In the genomic region with DNA sequence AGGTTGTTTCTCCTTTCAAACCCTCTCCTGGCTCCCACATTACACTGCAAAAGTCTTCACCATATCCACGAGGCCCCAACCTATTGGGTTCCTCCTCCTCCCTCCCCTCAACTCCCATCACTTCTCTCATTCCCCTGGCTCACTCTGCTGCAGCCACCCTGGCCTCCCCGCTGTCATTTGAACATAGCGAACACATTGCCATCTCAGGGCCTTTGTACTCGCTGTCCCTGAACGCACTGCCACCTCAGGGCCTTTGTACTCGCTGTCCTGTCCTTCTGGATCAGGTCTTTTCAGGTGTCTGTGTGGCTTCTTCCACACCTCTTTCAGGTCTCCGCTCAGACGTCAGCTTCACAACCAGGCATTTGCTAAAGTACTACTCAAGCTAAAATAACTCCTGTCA, we compare ENCODE assay signal across 23 cellular contexts. TPM values are rescaled to one million over a fixed set of nuclear protein-coding genes. Genes with fewer than 3 reads are reported as not detected.
A peak's percentile ranks its signal among the peaks of the same experiment; 100 is the strongest.
DNase-seq lines count a peak whose midpoint lies in the region; ATAC-seq and TF ChIP-seq lines count a peak whose summit lies in the region.
"Had no signal": no experiment of that assay in that cellular context is flagged by ENCODE, and none has a peak within 500 bp of the region (broad histone marks: within the 10 kb centered on the region; RNA-seq: fewer than 3 reads in every experiment).

No MANE protein-coding gene starts in this region.

- peaks cover 9% of the 10 kb centered on the region for H3K36me3 Mint-ChIP-seq in activated CD8-positive, alpha-beta memory T cell treated with anti-CD3 and anti-CD28 coated beads, Interleukin-2, amount 10 ng/mL, durations not matched to agents 7 days and 5 days
- H3K36me3 Mint-ChIP-seq in IgD-negative memory B cell (peaks cover 8% of the 10 kb centered on the region), HFFc6 (ENCODE audit: low read depth) (peaks cover 8% of the 10 kb centered on the region)
- peaks cover 11% of the 10 kb centered on the region for H3K36me3 Mint-ChIP-seq in dendritic cell treated with granulocyte-macrophage colony-stimulating factor and Interleukin-4, amounts not matched to agents 40 ng/mL and 50 ng/mL, for 4 days (ENCODE audit: low read depth)
- H3K36me3 Mint-ChIP-seq in stimulated activated memory B cell treated with anti-CD40 and anti-IgM and Interleukin-4, amounts not matched to agents 10 μg/mL and 1 μg/mL and 100 μg/mL, for 72 hours, result peaks cover 36% of the 10 kb centered on the region

- H3K4me1 Mint-ChIP-seq in activated CD8-positive, alpha-beta memory T cell treated with anti-CD3 and anti-CD28 coated beads, Interleukin-2, amount 10 ng/mL, durations not matched to agents 7 days and 5 days, result peaks cover 34% of the 10 kb centered on the region
- H3K4me1 Mint-ChIP-seq in IgD-negative memory B cell (peaks cover 10 to 29% (median 22%) of the 10 kb centered on the region in 3 donors), HFFc6 (ENCODE audit: low read depth) (peaks cover 15% of the 10 kb centered on the region)
- peaks cover 20% of the 10 kb centered on the region for H3K4me1 Mint-ChIP-seq in dendritic cell treated with granulocyte-macrophage colony-stimulating factor and Interleukin-4, amounts not matched to agents 40 ng/mL and 50 ng/mL, for 4 days (ENCODE audit: low read depth)
- H3K4me1 Mint-ChIP-seq in stimulated activated memory B cell treated with anti-CD40 and anti-IgM and Interleukin-4, amounts not matched to agents 10 μg/mL and 1 μg/mL and 100 μg/mL, for 72 hours, result peaks cover 27% of the 10 kb centered on the region

- intact Hi-C loops in dendritic cell treated with granulocyte-macrophage colony-stimulating factor and Interleukin-4, amounts not matched to agents 40 ng/mL and 50 ng/mL, for 4 days (cut with micrococcal nuclease), result loop anchor here (5.0 to 10.0 kb wide), 2 partner anchors 92 to 265 kb away; partner anchors contain the start of genes FBXO46, MEIOSIN and MYPOP

- ATAC-seq in activated CD8-positive, alpha-beta memory T cell treated with anti-CD3 and anti-CD28 coated beads, Interleukin-2, amount 10 ng/mL, durations not matched to agents 7 days and 5 days, result no peak
- ATAC-seq in stimulated activated memory B cell treated with anti-CD40 and anti-IgM and Interleukin-4, amounts not matched to agents 10 μg/mL and 1 μg/mL and 100 μg/mL, for 72 hours, result no peak
- ATAC-seq: CD8-positive, alpha-beta T cell had no signal

- TF ChIP-seq CTCF in HFFc6 (IDR thresholded peaks at IDR 0.05), result no peak

- CTCF ChIA-PET in activated CD8-positive, alpha-beta memory T cell treated with anti-CD3 and anti-CD28 coated beads, Interleukin-2, amount 10 ng/mL, durations not matched to agents 7 days and 5 days (lab: Charles Lee), result interaction anchor here (1.0 kb wide), 1 partner anchor 32 kb away, joined by 5 read pairs; no protein-coding TSS in a partner anchor

- no peak overlapping the region for H3K27ac Mint-ChIP-seq in activated CD8-positive, alpha-beta memory T cell treated with anti-CD3 and anti-CD28 coated beads, Interleukin-2, amount 10 ng/mL, durations not matched to agents 7 days and 5 days
- H3K27ac Mint-ChIP-seq in IgD-negative memory B cell, result peak overlapping the region in 1 of 3 donors; percentile 47
- H3K27ac Mint-ChIP-seq in dendritic cell treated with granulocyte-macrophage colony-stimulating factor and Interleukin-4, amounts not matched to agents 40 ng/mL and 50 ng/mL, for 4 days, result peak overlapping the region; percentile 27
- H3K27ac Mint-ChIP-seq in stimulated activated memory B cell treated with anti-CD40 and anti-IgM and Interleukin-4, amounts not matched to agents 10 μg/mL and 1 μg/mL and 100 μg/mL, for 72 hours, result no peak overlapping the region
- no peak overlapping the region for H3K27ac Mint-ChIP-seq in HFFc6
- H3K27ac Mint-ChIP-seq: CD8-positive, alpha-beta T cell had no signal

- H3K9me3 Mint-ChIP-seq in activated CD8-positive, alpha-beta memory T cell treated with anti-CD3 and anti-CD28 coated beads, Interleukin-2, amount 10 ng/mL, durations not matched to agents 7 days and 5 days (ENCODE audit: low read depth), result no peaks in the 10 kb centered on the region
- H3K9me3 Mint-ChIP-seq in IgD-negative memory B cell, result no peaks in the 10 kb centered on the region
- no peaks in the 10 kb centered on the region for H3K9me3 Mint-ChIP-seq in dendritic cell treated with granulocyte-macrophage colony-stimulating factor and Interleukin-4, amounts not matched to agents 40 ng/mL and 50 ng/mL, for 4 days
- H3K9me3 Mint-ChIP-seq in stimulated activated memory B cell treated with anti-CD40 and anti-IgM and Interleukin-4, amounts not matched to agents 10 μg/mL and 1 μg/mL and 100 μg/mL, for 72 hours, result no peaks in the 10 kb centered on the region
- H3K9me3 Mint-ChIP-seq in HFFc6, result no peaks in the 10 kb centered on the region
- H3K9me3 Mint-ChIP-seq: CD8-positive, alpha-beta T cell had no signal

- H3K27me3 Mint-ChIP-seq in activated CD8-positive, alpha-beta memory T cell treated with anti-CD3 and anti-CD28 coated beads, Interleukin-2, amount 10 ng/mL, durations not matched to agents 7 days and 5 days, result peaks cover 3% of the 10 kb centered on the region
- H3K27me3 Mint-ChIP-seq in IgD-negative memory B cell (peaks cover 9% of the 10 kb centered on the region), HFFc6 (ENCODE audit: insufficient read depth) (no peaks in the 10 kb centered on the region; the same call in 1 of the 2 replicates)
- peaks cover 24% of the 10 kb centered on the region for H3K27me3 Mint-ChIP-seq in dendritic cell treated with granulocyte-macrophage colony-stimulating factor and Interleukin-4, amounts not matched to agents 40 ng/mL and 50 ng/mL, for 4 days
- H3K27me3 Mint-ChIP-seq in stimulated activated memory B cell treated with anti-CD40 and anti-IgM and Interleukin-4, amounts not matched to agents 10 μg/mL and 1 μg/mL and 100 μg/mL, for 72 hours, result peaks cover 26% of the 10 kb centered on the region

- no peak for DNase-seq in activated CD8-positive, alpha-beta memory T cell treated with anti-CD3 and anti-CD28 coated beads, Interleukin-2, amount 10 ng/mL, durations not matched to agents 7 days and 5 days
- no peak for DNase-seq in activated CD8-positive, alpha-beta memory T cell treated with anti-CD3 and anti-CD28 coated beads for 24 hours
- DNase-seq in SK-N-DZ (ENCODE audit: low spot score) (no peak), COLO668 (lab: John Stamatoyannopoulos, UW; ENCODE audit: unreplicated experiment) (no peak), HFFc6 (no peak)
- DNase-seq: BE2C; CD8-positive, alpha-beta T cell; DMS79 treated with DMSO at 0.1 percent for 48 hours; H7; NCI-H1092 treated with DMSO at 0.1 percent for 48 hours; NCI-H146; NCI-H2029 treated with DMSO at 0.1 percent for 48 hours; NCI-H2171; NCI-H526 treated with DMSO at 0.1 percent for 48 hours; NK-92 treated with Interleukin-12 subunit alpha and Interleukin-12 subunit beta, amount 100 ng/mL, for 24 hours; OCI-M1; SHP77; SK-N-SH had no signal

- H3K4me3 Mint-ChIP-seq in activated CD8-positive, alpha-beta memory T cell treated with anti-CD3 and anti-CD28 coated beads, Interleukin-2, amount 10 ng/mL, durations not matched to agents 7 days and 5 days, result peak overlapping the region; percentile 23
- peak overlapping the region in 3 of 4 donors; percentile 26 to 77 (median 29) for H3K4me3 Mint-ChIP-seq in IgD-negative memory B cell
- H3K4me3 Mint-ChIP-seq in dendritic cell treated with granulocyte-macrophage colony-stimulating factor and Interleukin-4, amounts not matched to agents 40 ng/mL and 50 ng/mL, for 4 days, result no peak overlapping the region
- H3K4me3 Mint-ChIP-seq in stimulated activated memory B cell treated with anti-CD40 and anti-IgM and Interleukin-4, amounts not matched to agents 10 μg/mL and 1 μg/mL and 100 μg/mL, for 72 hours, result peak overlapping the region; percentile 10
- no peak overlapping the region; the same call in 1 of the 2 replicates for H3K4me3 Mint-ChIP-seq in HFFc6
- H3K4me3 Mint-ChIP-seq: CD8-positive, alpha-beta T cell had no signal

RNA-seq across cellular contexts. Expression of gene CCDC61, which starts 1.7 kb away (rescaled TPM):
- 10 to 100 TPM; 24.4 to 35.1 TPM for total RNA-seq in activated CD8-positive, alpha-beta memory T cell treated with anti-CD3 and anti-CD28 coated beads, Interleukin-2, amount 10 ng/mL, durations not matched to agents 7 days and 5 days
- polyA plus RNA-seq in IgD-negative memory B cell, result 8.7 TPM
- 4.8 and 7.0 TPM in 2 replicates for polyA plus RNA-seq in SK-N-DZ (2014; cell fraction: cytosol; rRNA removed)
- 17.0 and 17.9 TPM in 2 replicates for polyA plus RNA-seq in SK-N-DZ (2014; cell fraction: nucleus; rRNA removed)
- total RNA-seq in HFFc6 (2021; fragmentation: NEBNext Ultra II Directional; extraction: Animal tissue kit (Norgen Biotek cat#: 25700)), result 10 to 100 TPM in 3 of 6 experiments, 1 to 10 TPM in 3; 8.6 to 13.1 (median 11.0) TPM

RNA-seq across cellular contexts. Expression of gene NOVA2, which starts 23.3 kb away (rescaled TPM):
- under 1 TPM; 0.02 to 0.18 TPM for total RNA-seq in activated CD8-positive, alpha-beta memory T cell treated with anti-CD3 and anti-CD28 coated beads, Interleukin-2, amount 10 ng/mL, durations not matched to agents 7 days and 5 days
- not detected for polyA plus RNA-seq in IgD-negative memory B cell
- polyA plus RNA-seq in SK-N-DZ (2014; cell fraction: cytosol; rRNA removed), result 2.9 and 3.0 TPM in 2 replicates
- 1.1 and 3.3 TPM in 2 replicates for polyA plus RNA-seq in SK-N-DZ (2014; cell fraction: nucleus; rRNA removed)
- under 1 TPM in 4 of 6 experiments, not detected in 2; 0.03 to 0.14 (median 0.10) TPM for total RNA-seq in HFFc6 (2021; fragmentation: NEBNext Ultra II Directional; extraction: Animal tissue kit (Norgen Biotek cat#: 25700))
- total RNA-seq: CD8-positive, alpha-beta T cell; G401; LHCN-M2 had no signal

RNA-seq across cellular contexts. Expression of gene PGLYRP1, which starts 25.9 kb away (rescaled TPM):
- not detected for total RNA-seq in activated CD8-positive, alpha-beta memory T cell treated with anti-CD3 and anti-CD28 coated beads, Interleukin-2, amount 10 ng/mL, durations not matched to agents 7 days and 5 days
- polyA plus RNA-seq in IgD-negative memory B cell, result not detected
- polyA plus RNA-seq in SK-N-DZ (2014; cell fraction: cytosol; rRNA removed), result not detected in 2 replicates
- not detected in 2 replicates for polyA plus RNA-seq in SK-N-DZ (2014; cell fraction: nucleus; rRNA removed)
- total RNA-seq in HFFc6 (2021; fragmentation: NEBNext Ultra II Directional; extraction: Animal tissue kit (Norgen Biotek cat#: 25700)), result not detected
- total RNA-seq: CD8-positive, alpha-beta T cell; G401; H7; LHCN-M2 had no signal
- polyA plus RNA-seq: SK-N-SH had no signal

RNA-seq across cellular contexts. Expression of gene IGFL4, which starts 43.9 kb away (rescaled TPM):
- total RNA-seq in activated CD8-positive, alpha-beta memory T cell treated with anti-CD3 and anti-CD28 coated beads, Interleukin-2, amount 10 ng/mL, durations not matched to agents 7 days and 5 days, result not detected
- not detected for polyA plus RNA-seq in IgD-negative memory B cell
- not detected in 2 replicates for polyA plus RNA-seq in SK-N-DZ (2014; cell fraction: cytosol; rRNA removed)
- polyA plus RNA-seq in SK-N-DZ (2014; cell fraction: nucleus; rRNA removed), result 0.07 TPM in 1 of 2 replicates, not detected in the other
- not detected for total RNA-seq in HFFc6 (2021; fragmentation: NEBNext Ultra II Directional; extraction: Animal tissue kit (Norgen Biotek cat#: 25700))
- total RNA-seq: CD8-positive, alpha-beta T cell; G401; H7; LHCN-M2 had no signal
- polyA plus RNA-seq: SK-N-SH had no signal

Comparison
In these comparisons a context has a peak if more than half of its experiments do, and no peak if none do; other contexts are left out.
1. H3K4me3 Mint-ChIP-seq: peak in activated CD8-positive, alpha-beta memory T cell treated with anti-CD3 and anti-CD28 coated beads, Interleukin-2, amount 10 ng/mL, durations not matched to agents 7 days and 5 days (single experiment), IgD-negative memory B cell (3 of 4) and stimulated activated memory B cell treated with anti-CD40 and anti-IgM and Interleukin-4, amounts not matched to agents 10 μg/mL and 1 μg/mL and 100 μg/mL, for 72 hours (single experiment); none in dendritic cell treated with granulocyte-macrophage colony-stimulating factor and Interleukin-4, amounts not matched to agents 40 ng/mL and 50 ng/mL, for 4 days (single experiment) and HFFc6 (single experiment).